ENCODE assay signal across 20 cellular contexts in genomic region chr17:33572615-33573014, GRCh38.
A peak's percentile ranks its signal among the peaks of the same experiment; 100 is the strongest.
DNase-seq lines count a peak whose midpoint lies in the region; ATAC-seq, FAIRE-seq and TF ChIP-seq lines count a peak whose summit lies in the region.
"Had no signal": no experiment of that assay in that cellular context is flagged by ENCODE, and none has a peak within 500 bp of the region (broad histone marks: within the 10 kb centered on the region; RNA-seq: fewer than 3 reads in every experiment).

No MANE protein-coding gene starts in this region.

- H3K79me2 ChIP-seq in K562 (ENCODE audit: control insufficient read depth, insufficient read depth, low read length), result no peaks in the 10 kb centered on the region

- TF ChIP-seq RAD21 in A549 (conservative IDR thresholded peaks at IDR 0.05 in 1 of 2, IDR thresholded peaks at IDR 0.05 in 1 of 2) (no peak), Ishikawa (IDR thresholded peaks at IDR 0.05; ENCODE audit: low read depth) (no peak), K562 (CRISPR knock-in tag; conservative IDR thresholded peaks at IDR 0.05 in 1 of 2, IDR thresholded peaks at IDR 0.05 in 1 of 2) (no peak)

- DNase-seq in A549 (ENCODE audit: low read depth in 1 of 2, low spot score in 1 of 2) (peak in 1 of 2 experiments; percentile 5), K562 (ENCODE audit: extremely low read depth in 1 of 4, low spot score in 3 of 4) (no peak), left kidney (ENCODE audit: low read depth, low spot score) (peak; percentile 64), esophagus muscularis mucosa (ENCODE audit: extremely low spot score) (no peak), germinal center (ENCODE audit: low spot score) (no peak), T-helper 9 cell (no peak)
- DNase-seq: activated CD8-positive, alpha-beta T cell treated with anti-CD3 and anti-CD28 coated beads for 36 hours; activated gamma-delta T cell treated with Interleukin-2 at 50 U/mL for 16 hours; amniotic stem cell; central memory CD4-positive, alpha-beta T cell; NCI-H187; NCI-H226; occipital lobe; T1000 had no signal

- whole genome bisulfite sequencing in A549 (ENCODE audit: missing lambda C conversion rate), result 7% methylated on average over 3 of the region's 3 CpGs
- 0% methylated on average over 3 of the region's 3 CpGs for WGBS in K562 (ENCODE audit: insufficient coverage, low coverage, missing lambda C conversion rate)
- WGBS in esophagus muscularis mucosa, result 56% methylated on average over 3 of the region's 3 CpGs

- H3K9me3 ChIP-seq in A549, result no peaks in the 10 kb centered on the region
- H3K9me3 ChIP-seq in K562 (replicated peaks; ENCODE audit: control insufficient read depth, insufficient read depth, low read depth, low read length), result no peaks in the 10 kb centered on the region
- H3K9me3 ChIP-seq in esophagus muscularis mucosa, result no peaks in the 10 kb centered on the region
- H3K9me3 ChIP-seq: BE2C had no signal

- H2AFZ ChIP-seq in K562 (ENCODE audit: low read depth, low read length), result no peak overlapping the region

- intact Hi-C loops in K562 (cut with micrococcal nuclease), result no loop called here
- intact Hi-C loops in esophagus muscularis mucosa (cut with DNase I), result no loop called here

- H3K4me3 ChIP-seq in A549, result no peak overlapping the region
- H3K4me3 ChIP-seq in K562, result no peak overlapping the region
- H3K4me3 ChIP-seq in esophagus muscularis mucosa, result no peak overlapping the region

- H3K9me1 ChIP-seq in K562 (ENCODE audit: control insufficient read depth, insufficient read depth, low read length), result no peaks in the 10 kb centered on the region

- TF ChIP-seq CTCF in A549 (IDR thresholded peaks at IDR 0.05) (no peak), K562 (IDR thresholded peaks at IDR 0.05 in 2 of 3, conservative IDR thresholded peaks at IDR 0.05 in 1 of 3; ENCODE audit: insufficient read depth in 2 of 3, low read depth in 1 of 3, low read length in 3 of 3) (no peak), esophagus muscularis mucosa (IDR thresholded peaks at IDR 0.05) (no peak)

- TF ChIP-seq POLR2A in A549 (IDR thresholded peaks at IDR 0.05; ENCODE audit: low read length) (no peak), K562 (conservative IDR thresholded peaks at IDR 0.05) (no peak), esophagus muscularis mucosa (IDR thresholded peaks at IDR 0.05; ENCODE audit: low read depth) (no peak)

- BruUV-seq in K562 (replicated peaks; lab: Mats Ljungman, UMichigan), result no TSS peak

- H3K9ac ChIP-seq in K562 (ENCODE audit: insufficient read depth in 1 of 2, low read depth in 2 of 2, low read length in 2 of 2), result no peak overlapping the region

- H3K4me1 ChIP-seq in A549 (no peaks in the 10 kb centered on the region), K562 (replicated peaks in 1 of 2; ENCODE audit: control insufficient read depth in 2 of 2, insufficient read depth in 2 of 2, low read length in 2 of 2) (no peaks in the 10 kb centered on the region), esophagus muscularis mucosa (no peaks in the 10 kb centered on the region)
- H3K4me1 ChIP-seq: BE2C had no signal

- H4K20me1 ChIP-seq in K562 (replicated peaks; ENCODE audit: control insufficient read depth, insufficient read depth, low read length), result no peaks in the 10 kb centered on the region

- CTCF ChIA-PET in A549 (lab: Yijun Ruan, JAX) (no interaction called here), K562 (lab: Yijun Ruan, JAX; ENCODE audit: low intra/inter-chr PET ratio) (no interaction called here)

- TF ChIP-seq EP300 in A549 (IDR thresholded peaks at IDR 0.05) (no peak), Ishikawa (IDR thresholded peaks at IDR 0.05; ENCODE audit: borderline replicate concordance) (no peak), K562 (IDR thresholded peaks at IDR 0.05; ENCODE audit: low read length) (no peak), esophagus muscularis mucosa (IDR thresholded peaks at IDR 0.05) (no peak)

- H3K27me3 ChIP-seq in K562 (ENCODE audit: control insufficient read depth in 2 of 2, insufficient read depth in 2 of 2, low read length in 2 of 2) (no peaks in the 10 kb centered on the region), esophagus muscularis mucosa (no peaks in the 10 kb centered on the region)

- no peak for FAIRE-seq in A549 (lab: Jason Lieb, UNC)
- FAIRE-seq in K562 (lab: Jason Lieb, UNC), result no peak
- FAIRE-seq: A204.1 had no signal

- in situ Hi-C loops in K562 (cut with MboI), result no loop called here

- H3K36me3 ChIP-seq in K562 (ENCODE audit: control insufficient read depth, insufficient read depth, low read length) (no peaks in the 10 kb centered on the region), esophagus muscularis mucosa (no peaks in the 10 kb centered on the region)
- H3K36me3 ChIP-seq: BE2C had no signal

- ATAC-seq in A549 (no peak), K562 (no peak), GM21528 (IDR thresholded peaks at IDR 0.05; ENCODE audit: low FRiP score, unreplicated experiment) (no peak)
- ATAC-seq: activated CD8-positive, alpha-beta T cell treated with anti-CD3 and anti-CD28 coated beads for 36 hours; esophagus mucosa; Panc1 had no signal

- H3K27ac ChIP-seq in A549, result no peak overlapping the region
- no peak overlapping the region for H3K27ac ChIP-seq in K562 (ENCODE audit: extremely low read depth, low read depth, low read length)
- no peak overlapping the region for H3K27ac ChIP-seq in esophagus muscularis mucosa (replicated peaks in 1 of 4)

- no peak overlapping the region for H3K4me2 ChIP-seq in A549
- H3K4me2 ChIP-seq in K562 (ENCODE audit: insufficient read depth, low read length), result no peak overlapping the region

- POLR2A ChIA-PET in A549 (lab: Yijun Ruan, JAX), result no interaction called here
- POLR2A ChIA-PET in K562 (lab: Yijun Ruan, JAX), result no interaction called here

TF ChIP-seq in A549, 52 proteins besides CTCF, POLR2A, EP300 and RAD21 (continues in another document):
- no peak for TF ChIP-seq E2F6 (IDR thresholded peaks at IDR 0.05; ENCODE audit: borderline replicate concordance, low read depth)

TF ChIP-seq in Ishikawa, 13 proteins besides CTCF, POLR2A, EP300 and RAD21 (continues in another document):
- TF ChIP-seq EGR1 (IDR thresholded peaks at IDR 0.05) (no peak), USF1 (IDR thresholded peaks at IDR 0.05) (no peak)

TF ChIP-seq in K562, 482 proteins besides CTCF, POLR2A, EP300 and RAD21:
- peak; percentile 90 for TF ChIP-seq EHMT2 (IDR thresholded peaks at IDR 0.05)
- TF ChIP-seq MIER1 (IDR thresholded peaks at IDR 0.05; ENCODE audit: low read depth), result 0 out of 2 replicates have a peak, but pooled peaks have one; percentile 40
- TF ChIP-seq ARID2 (IDR thresholded peaks at IDR 0.05), result no peak
- no peak for TF ChIP-seq ZNF696 (CRISPR knock-in tag; conservative IDR thresholded peaks at IDR 0.05)
- no peak for TF ChIP-seq TOE1 (IDR thresholded peaks at IDR 0.05; ENCODE audit: borderline replicate concordance)
- no peak for TF ChIP-seq TOE1 (CRISPR knock-in tag; IDR thresholded peaks at IDR 0.05; ENCODE audit: borderline replicate concordance, low read depth)
- TF ChIP-seq TFE3 (CRISPR knock-in tag; IDR thresholded peaks at IDR 0.05), result no peak
- no peak for TF ChIP-seq ZNF766 (CRISPR knock-in tag; conservative IDR thresholded peaks at IDR 0.05)
- TF ChIP-seq ZKSCAN8 (CRISPR knock-in tag; IDR thresholded peaks at IDR 0.05), result no peak
- no peak for TF ChIP-seq ZBTB7A (IDR thresholded peaks at IDR 0.05; ENCODE audit: borderline replicate concordance, control insufficient read depth, low read depth, low read length)
- no peak for TF ChIP-seq NFYB (IDR thresholded peaks at IDR 0.05; ENCODE audit: extremely low read depth, insufficient read length)
- no peak for TF ChIP-seq ZNF133 (CRISPR knock-in tag; IDR thresholded peaks at IDR 0.05)
- no peak for TF ChIP-seq MXI1 (IDR thresholded peaks at IDR 0.05; ENCODE audit: low read depth, low read length)
- no peak for TF ChIP-seq DNMT1 (IDR thresholded peaks at IDR 0.05)
- TF ChIP-seq REST (CRISPR knock-in tag; IDR thresholded peaks at IDR 0.05; ENCODE audit: low read depth), result peak; percentile 52; the same call in 1 of the 2 replicates

Comparison
In these comparisons a context has a peak if more than half of its experiments do, and no peak if none do; other contexts are left out.
1. Of the 35 proteins assayed by ChIP-seq in both K562 and A549: peak only in K562: EHMT2; only in A549: none; in both: REST; in neither: 33.